Comparison of ENCODE assay signal across 11 cellular contexts in genomic region chr1:12172959-12173358, GRCh38. TPM values are rescaled to one million over a fixed set of nuclear protein-coding genes. Genes with fewer than 3 reads are reported as not detected.
DNase-seq lines count a peak whose midpoint lies in the region; ATAC-seq, FAIRE-seq and TF ChIP-seq lines count a peak whose summit lies in the region.
"Had no signal": no experiment of that assay in that cellular context is flagged by ENCODE, and none has a peak within 500 bp of the region (broad histone marks: within the 10 kb centered on the region; RNA-seq: fewer than 3 reads in every experiment).

No MANE protein-coding gene starts in this region.

- no peaks in the 10 kb centered on the region for H3K9me3 Mint-ChIP-seq in T-helper 1 cell treated with Interleukin-12 subunit alpha and Interleukin-12 subunit beta and Interleukin-4 antibody, amounts not matched to agents 30 μg/mL and 1 μg/mL, for 36 hours
- peaks cover 4% of the 10 kb centered on the region for H3K9me3 Mint-ChIP-seq in activated T-helper 1 cell treated with anti-CD3 and anti-CD28 coated beads, Interleukin-12 subunit alpha, Interleukin-12 subunit beta, Interleukin-2, Interleukin-4 antibody, amounts not matched to agents 30 ng/mL and 10 ng/mL and 1 ng/mL, durations not matched to agents 14 hours and 24 hours and 36 hours
- H3K9me3 Mint-ChIP-seq in stimulated activated effector memory CD8-positive, alpha-beta T cell treated with anti-CD3 and anti-CD28 coated beads, Interleukin-12 subunit alpha, Interleukin-12 subunit beta, amount 100 ng/mL, for 72 hours: peaks cover 3% of the 10 kb centered on the region
- no peaks in the 10 kb centered on the region for H3K9me3 Mint-ChIP-seq in nephron progenitor cell

- H3K36me3 ChIP-seq in kidney (ENCODE audit: control insufficient read depth in 1 of 2, insufficient read depth in 2 of 2, low read length in 2 of 2): no peaks in the 10 kb centered on the region
- H3K36me3 ChIP-seq: MG63 had no signal

- H3K4me3 ChIP-seq in kidney (ENCODE audit: low read length in 2 of 2): no peak overlapping the region
- H3K4me3 ChIP-seq: MG63 had no signal

- intact Hi-C loops in activated T-helper 1 cell treated with anti-CD3 and anti-CD28 coated beads, Interleukin-12 subunit alpha, Interleukin-12 subunit beta, Interleukin-2, Interleukin-4 antibody, amounts not matched to agents 30 ng/mL and 10 ng/mL and 1 ng/mL, durations not matched to agents 14 hours and 24 hours and 36 hours (cut with micrococcal nuclease): no loop called here
- intact Hi-C loops in kidney (cut with DNase I): no loop called here

- no peak for DNase-seq in T-helper 1 cell
- DNase-seq in activated T-helper 1 cell treated with anti-CD3 and anti-CD28 coated beads, Interleukin-12 subunit alpha, Interleukin-12 subunit beta, Interleukin-2, Interleukin-4 antibody, amounts not matched to agents 30 ng/mL and 10 ng/mL and 1 ng/mL, durations not matched to agents 14 hours and 24 hours and 36 hours (ENCODE audit: low spot score): no peak
- DNase-seq in kidney: no peak
- DNase-seq in stimulated activated effector memory CD8-positive, alpha-beta T cell treated with anti-CD3 and anti-CD28 coated beads, Interleukin-12 subunit alpha, Interleukin-12 subunit beta, amount 100 ng/mL, for 72 hours (ENCODE audit: low spot score in 2 of 2): no peak
- no peak for DNase-seq in nephron progenitor cell
- DNase-seq in ACHN: no peak
- DNase-seq: MG63, SHP77 treated with DMSO at 0.1 percent for 48 hours had no signal

- H3K36me3 Mint-ChIP-seq in T-helper 1 cell treated with Interleukin-12 subunit alpha and Interleukin-12 subunit beta and Interleukin-4 antibody, amounts not matched to agents 30 μg/mL and 1 μg/mL, for 36 hours (ENCODE audit: low read depth): peaks cover 50% of the 10 kb centered on the region
- H3K36me3 Mint-ChIP-seq in activated T-helper 1 cell treated with anti-CD3 and anti-CD28 coated beads, Interleukin-12 subunit alpha, Interleukin-12 subunit beta, Interleukin-2, Interleukin-4 antibody, amounts not matched to agents 30 ng/mL and 10 ng/mL and 1 ng/mL, durations not matched to agents 14 hours and 24 hours and 36 hours (ENCODE audit: low read depth): peaks cover 52% of the 10 kb centered on the region
- H3K36me3 Mint-ChIP-seq in stimulated activated effector memory CD8-positive, alpha-beta T cell treated with anti-CD3 and anti-CD28 coated beads, Interleukin-12 subunit alpha, Interleukin-12 subunit beta, amount 100 ng/mL, for 72 hours: peaks cover 100% of the 10 kb centered on the region
- H3K36me3 Mint-ChIP-seq in nephron progenitor cell (ENCODE audit: low read depth): no peaks in the 10 kb centered on the region

- H3K27ac Mint-ChIP-seq in T-helper 1 cell treated with Interleukin-12 subunit alpha and Interleukin-12 subunit beta and Interleukin-4 antibody, amounts not matched to agents 30 μg/mL and 1 μg/mL, for 36 hours: peak overlapping the region; percentile 98
- peak overlapping the region; percentile 99 for H3K27ac Mint-ChIP-seq in activated T-helper 1 cell treated with anti-CD3 and anti-CD28 coated beads, Interleukin-12 subunit alpha, Interleukin-12 subunit beta, Interleukin-2, Interleukin-4 antibody, amounts not matched to agents 30 ng/mL and 10 ng/mL and 1 ng/mL, durations not matched to agents 14 hours and 24 hours and 36 hours
- H3K27ac Mint-ChIP-seq in stimulated activated effector memory CD8-positive, alpha-beta T cell treated with anti-CD3 and anti-CD28 coated beads, Interleukin-12 subunit alpha, Interleukin-12 subunit beta, amount 100 ng/mL, for 72 hours: peak overlapping the region; percentile 100
- no peak overlapping the region for H3K27ac Mint-ChIP-seq in nephron progenitor cell

- H3K27me3 Mint-ChIP-seq in T-helper 1 cell treated with Interleukin-12 subunit alpha and Interleukin-12 subunit beta and Interleukin-4 antibody, amounts not matched to agents 30 μg/mL and 1 μg/mL, for 36 hours (ENCODE audit: low read depth): no peaks in the 10 kb centered on the region
- H3K27me3 Mint-ChIP-seq in activated T-helper 1 cell treated with anti-CD3 and anti-CD28 coated beads, Interleukin-12 subunit alpha, Interleukin-12 subunit beta, Interleukin-2, Interleukin-4 antibody, amounts not matched to agents 30 ng/mL and 10 ng/mL and 1 ng/mL, durations not matched to agents 14 hours and 24 hours and 36 hours (ENCODE audit: insufficient read depth): no peaks in the 10 kb centered on the region
- peaks cover 14% of the 10 kb centered on the region for H3K27me3 Mint-ChIP-seq in nephron progenitor cell (ENCODE audit: low read depth, poor library complexity)

- in situ Hi-C loops in ACHN (cut with HindIII; ENCODE audit: low pct_ligation_motif_present, low pct_unique_long_range_greater_than_20kb, low sequenced_read_pairs): no loop called here

- peak overlapping the region; percentile 28 to 76 for H3K27ac ChIP-seq in kidney (ENCODE audit: low read depth in 2 of 2, low read length in 2 of 2)
- H3K27ac ChIP-seq: 22Rv1 had no signal

- TF ChIP-seq CTCF in kidney (IDR thresholded peaks at IDR 0.05; ENCODE audit: borderline replicate concordance, extremely low read depth, insufficient read depth): no peak
- no peak for TF ChIP-seq CTCF in nephron progenitor cell (IDR thresholded peaks at IDR 0.05)

- FAIRE-seq in kidney (lab: Jason Lieb, UNC): no peak

- ATAC-seq in stimulated activated effector memory CD8-positive, alpha-beta T cell treated with anti-CD3 and anti-CD28 coated beads, Interleukin-12 subunit alpha, Interleukin-12 subunit beta, amount 100 ng/mL, for 72 hours: no peak
- no peak for ATAC-seq in GM19395 (IDR thresholded peaks at IDR 0.05; ENCODE audit: unreplicated experiment)

- H3K9me3 ChIP-seq in kidney (ENCODE audit: control insufficient read depth in 1 of 2, low read length in 2 of 2): no peaks in the 10 kb centered on the region
- H3K9me3 ChIP-seq: MG63 had no signal

- peak overlapping the region; percentile 85 for H3K4me3 Mint-ChIP-seq in T-helper 1 cell treated with Interleukin-12 subunit alpha and Interleukin-12 subunit beta and Interleukin-4 antibody, amounts not matched to agents 30 μg/mL and 1 μg/mL, for 36 hours
- peak overlapping the region; percentile 84 for H3K4me3 Mint-ChIP-seq in activated T-helper 1 cell treated with anti-CD3 and anti-CD28 coated beads, Interleukin-12 subunit alpha, Interleukin-12 subunit beta, Interleukin-2, Interleukin-4 antibody, amounts not matched to agents 30 ng/mL and 10 ng/mL and 1 ng/mL, durations not matched to agents 14 hours and 24 hours and 36 hours
- peak overlapping the region; percentile 100 for H3K4me3 Mint-ChIP-seq in stimulated activated effector memory CD8-positive, alpha-beta T cell treated with anti-CD3 and anti-CD28 coated beads, Interleukin-12 subunit alpha, Interleukin-12 subunit beta, amount 100 ng/mL, for 72 hours
- H3K4me3 Mint-ChIP-seq in nephron progenitor cell: no peak overlapping the region

- H3K9ac ChIP-seq in kidney (ENCODE audit: low read length in 2 of 2): peak overlapping the region in 1 of 2 donors; percentile 17

- H3K4me1 ChIP-seq in kidney (ENCODE audit: control insufficient read depth in 1 of 2, insufficient read depth in 1 of 2, low read depth in 1 of 2, low read length in 2 of 2): peaks cover 0 to 29% of the 10 kb centered on the region in 2 donors

- peaks cover 75% of the 10 kb centered on the region for H3K4me1 Mint-ChIP-seq in T-helper 1 cell treated with Interleukin-12 subunit alpha and Interleukin-12 subunit beta and Interleukin-4 antibody, amounts not matched to agents 30 μg/mL and 1 μg/mL, for 36 hours (ENCODE audit: low read depth)
- H3K4me1 Mint-ChIP-seq in activated T-helper 1 cell treated with anti-CD3 and anti-CD28 coated beads, Interleukin-12 subunit alpha, Interleukin-12 subunit beta, Interleukin-2, Interleukin-4 antibody, amounts not matched to agents 30 ng/mL and 10 ng/mL and 1 ng/mL, durations not matched to agents 14 hours and 24 hours and 36 hours (ENCODE audit: low read depth): peaks cover 89% of the 10 kb centered on the region
- peaks cover 89% of the 10 kb centered on the region for H3K4me1 Mint-ChIP-seq in stimulated activated effector memory CD8-positive, alpha-beta T cell treated with anti-CD3 and anti-CD28 coated beads, Interleukin-12 subunit alpha, Interleukin-12 subunit beta, amount 100 ng/mL, for 72 hours
- peaks cover 51% of the 10 kb centered on the region for H3K4me1 Mint-ChIP-seq in nephron progenitor cell

RNA-seq across cellular contexts. Expression of gene TNFRSF1B, which starts 6.2 kb away (rescaled TPM):
- total RNA-seq in activated T-helper 1 cell treated with anti-CD3 and anti-CD28 coated beads, Interleukin-12 subunit alpha, Interleukin-12 subunit beta, Interleukin-2, Interleukin-4 antibody, amounts not matched to agents 30 ng/mL and 10 ng/mL and 1 ng/mL, durations not matched to agents 14 hours and 24 hours and 36 hours: 211 and 213 TPM in 2 replicates
- total RNA-seq in kidney: 47.1 TPM
- polyA plus RNA-seq in kidney (ENCODE audit: insufficient read depth, low read depth, low replicate concordance): 7.7 TPM

RNA-seq across cellular contexts. Expression of gene VPS13D, which starts 56.9 kb away (rescaled TPM):
- 33.6 and 35.7 TPM in 2 replicates for total RNA-seq in activated T-helper 1 cell treated with anti-CD3 and anti-CD28 coated beads, Interleukin-12 subunit alpha, Interleukin-12 subunit beta, Interleukin-2, Interleukin-4 antibody, amounts not matched to agents 30 ng/mL and 10 ng/mL and 1 ng/mL, durations not matched to agents 14 hours and 24 hours and 36 hours
- 75.8 TPM for total RNA-seq in kidney
- 19.4 TPM for polyA plus RNA-seq in kidney (ENCODE audit: insufficient read depth, low read depth, low replicate concordance)
